1 cellular context compared by ENCODE assay signal in the genomic region with DNA sequence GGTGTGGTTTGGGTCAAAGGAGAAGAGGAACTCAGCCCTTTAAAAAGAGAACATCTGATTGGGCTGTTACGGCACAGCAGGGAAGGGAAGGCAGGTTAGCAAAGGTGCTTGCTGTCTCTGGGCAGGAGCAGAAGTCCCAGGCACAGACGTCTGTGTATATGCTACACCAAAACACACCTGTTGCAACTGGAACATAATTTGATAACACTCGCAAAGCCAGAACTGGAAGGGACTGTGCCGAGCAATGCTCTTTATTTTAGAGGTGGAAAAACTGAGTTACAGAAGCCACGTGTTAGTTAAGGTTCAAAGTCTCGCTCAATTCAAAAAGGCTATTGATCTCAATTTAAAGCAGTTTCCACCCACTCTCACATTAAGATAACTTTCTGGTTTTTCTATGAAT.
TF ChIP-seq lines count a peak whose summit lies in the region.

No MANE protein-coding gene starts in this region.

TF ChIP-seq in HCT116, 20 proteins besides CTCF, POLR2A, EP300 and RAD21 (continued from another document):
- TF ChIP-seq ELF1 (IDR thresholded peaks at IDR 0.05; ENCODE audit: borderline replicate concordance, low read depth): no peak
- TF ChIP-seq SP1 (IDR thresholded peaks at IDR 0.05; ENCODE audit: low read depth): no peak
- TF ChIP-seq POLR2AphosphoS5 (IDR thresholded peaks at IDR 0.05; ENCODE audit: low read depth, low read length): no peak
- TF ChIP-seq YY1 (IDR thresholded peaks at IDR 0.05; ENCODE audit: extremely low read depth, insufficient replicate concordance, low read depth, low read length): no peak
- TF ChIP-seq TCF7L2 (IDR thresholded peaks at IDR 0.05; ENCODE audit: borderline replicate concordance, extremely low read depth, insufficient read depth, insufficient read length): no peak
- TF ChIP-seq, protein P1, sequence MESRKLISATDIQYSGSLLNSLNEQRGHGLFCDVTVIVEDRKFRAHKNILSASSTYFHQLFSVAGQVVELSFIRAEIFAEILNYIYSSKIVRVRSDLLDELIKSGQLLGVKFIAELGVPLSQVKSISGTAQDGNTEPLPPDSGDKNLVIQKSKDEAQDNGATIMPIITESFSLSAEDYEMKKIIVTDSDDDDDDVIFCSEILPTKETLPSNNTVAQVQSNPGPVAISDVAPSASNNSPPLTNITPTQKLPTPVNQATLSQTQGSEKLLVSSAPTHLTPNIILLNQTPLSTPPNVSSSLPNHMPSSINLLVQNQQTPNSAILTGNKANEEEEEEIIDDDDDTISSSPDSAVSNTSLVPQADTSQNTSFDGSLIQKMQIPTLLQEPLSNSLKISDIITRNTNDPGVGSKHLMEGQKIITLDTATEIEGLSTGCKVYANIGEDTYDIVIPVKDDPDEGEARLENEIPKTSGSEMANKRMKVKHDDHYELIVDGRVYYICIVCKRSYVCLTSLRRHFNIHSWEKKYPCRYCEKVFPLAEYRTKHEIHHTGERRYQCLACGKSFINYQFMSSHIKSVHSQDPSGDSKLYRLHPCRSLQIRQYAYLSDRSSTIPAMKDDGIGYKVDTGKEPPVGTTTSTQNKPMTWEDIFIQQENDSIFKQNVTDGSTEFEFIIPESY (IDR thresholded peaks at IDR 0.05; ENCODE audit: extremely low read depth, insufficient replicate concordance, low read length): no peak
- TF ChIP-seq EZH2phosphoT487 (IDR thresholded peaks at IDR 0.05; ENCODE audit: borderline replicate concordance): no peak
- no peak for TF ChIP-seq SIN3A (IDR thresholded peaks at IDR 0.05; ENCODE audit: low read depth)
- TF ChIP-seq, protein P2, sequence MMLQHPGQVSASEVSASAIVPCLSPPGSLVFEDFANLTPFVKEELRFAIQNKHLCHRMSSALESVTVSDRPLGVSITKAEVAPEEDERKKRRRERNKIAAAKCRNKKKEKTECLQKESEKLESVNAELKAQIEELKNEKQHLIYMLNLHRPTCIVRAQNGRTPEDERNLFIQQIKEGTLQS (IDR thresholded peaks at IDR 0.05): no peak
- TF ChIP-seq EGR1 (IDR thresholded peaks at IDR 0.05; ENCODE audit: low read depth): no peak
- TF ChIP-seq JUND (IDR thresholded peaks at IDR 0.05): no peak
- TF ChIP-seq CEBPB (IDR thresholded peaks at IDR 0.05; ENCODE audit: low read depth): no peak
- TF ChIP-seq, protein P3, sequence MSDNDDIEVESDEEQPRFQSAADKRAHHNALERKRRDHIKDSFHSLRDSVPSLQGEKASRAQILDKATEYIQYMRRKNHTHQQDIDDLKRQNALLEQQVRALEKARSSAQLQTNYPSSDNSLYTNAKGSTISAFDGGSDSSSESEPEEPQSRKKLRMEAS (IDR thresholded peaks at IDR 0.05): no peak
